In genomic region chr3:122679085-122679466, GRCh38 we compare ENCODE assay signal across 8 cellular contexts. TPM values are rescaled to one million over a fixed set of nuclear protein-coding genes. Genes with fewer than 3 reads are reported as not detected.
DNase-seq lines count a peak whose midpoint lies in the region; ATAC-seq and TF ChIP-seq lines count a peak whose summit lies in the region.

No MANE protein-coding gene starts in this region.

- TF ChIP-seq CTCF in SU-DHL-6 (IDR thresholded peaks at IDR 0.05; ENCODE audit: insufficient read depth, low read length, poor library complexity, severe bottlenecking) (peak; percentile 75), heart right ventricle (IDR thresholded peaks at IDR 0.05) (peak; percentile 60 to 88 (median 80)), progenitor cell of endocrine pancreas (IDR thresholded peaks at IDR 0.05; ENCODE audit: unreplicated experiment) (peak; percentile 83), upper lobe of right lung (IDR thresholded peaks at IDR 0.05) (peak; percentile 82)

- H4K20me1 ChIP-seq in SU-DHL-6 (ENCODE audit: low read depth, low read length): no peaks in the 10 kb centered on the region

- peak; percentile 73 for ATAC-seq in activated naive CD8-positive, alpha-beta T cell treated with anti-CD3 and anti-CD28 coated beads, Interleukin-2, amount 50 U/mL, for 24 hours
- ATAC-seq in heart right ventricle (peak; percentile 65 to 87 (median 78)), upper lobe of right lung (peak; percentile 78)

- H3K4me3 Mint-ChIP-seq in activated naive CD8-positive, alpha-beta T cell treated with anti-CD3 and anti-CD28 coated beads, Interleukin-2, amount 50 U/mL, for 24 hours: peak overlapping the region; percentile 97
- H3K4me3 Mint-ChIP-seq in progenitor cell of endocrine pancreas (ENCODE audit: low read depth): peak overlapping the region; percentile 89

- H3K27ac ChIP-seq in SU-DHL-6 (ENCODE audit: low read depth, low read length) (no peak overlapping the region), heart right ventricle (peak overlapping the region in 9 of 10 donors; percentile 83 to 98 (median 94)), upper lobe of right lung (peak overlapping the region; percentile 95)

- H3K27ac Mint-ChIP-seq in activated naive CD8-positive, alpha-beta T cell treated with anti-CD3 and anti-CD28 coated beads, Interleukin-2, amount 50 U/mL, for 24 hours: peak overlapping the region; percentile 94
- H3K27ac Mint-ChIP-seq in progenitor cell of endocrine pancreas: no peak overlapping the region

- peaks cover 4% of the 10 kb centered on the region for H3K9me3 Mint-ChIP-seq in activated naive CD8-positive, alpha-beta T cell treated with anti-CD3 and anti-CD28 coated beads, Interleukin-2, amount 50 U/mL, for 24 hours
- H3K9me3 Mint-ChIP-seq in progenitor cell of endocrine pancreas (ENCODE audit: low read depth): no peaks in the 10 kb centered on the region

- no peaks in the 10 kb centered on the region for H3K79me2 ChIP-seq in SU-DHL-6 (ENCODE audit: insufficient read depth, low read length)

- H3K4me1 ChIP-seq in heart right ventricle (peaks cover 0 to 50% (median 32%) of the 10 kb centered on the region in 9 donors), upper lobe of right lung (peaks cover 38% of the 10 kb centered on the region)

- H3K36me3 ChIP-seq in SU-DHL-6 (ENCODE audit: low read length): no peaks in the 10 kb centered on the region
- no peaks in the 10 kb centered on the region for H3K36me3 ChIP-seq in heart right ventricle
- no peaks in the 10 kb centered on the region for H3K36me3 ChIP-seq in upper lobe of right lung

- 1 to 2% methylated on average over 7 of the region's 7 CpGs for WGBS in heart right ventricle, 2 donors

- H3K4me2 ChIP-seq in SU-DHL-6 (ENCODE audit: low read depth, low read length, poor library complexity, severe bottlenecking): peak overlapping the region; percentile 11

- intact Hi-C loops in heart right ventricle (cut with DNase I) (loop anchor here in 9 of 10 donors (1.0 to 10.0 kb wide), 12 partner anchors 114 to 1132 kb away; partner anchors contain the start of genes DTX3L (in 1 of the 9), PARP9 (in 1 of the 9) and POLQ (in 1 of the 9)), upper lobe of right lung (cut with DNase I) (loop anchor here (5.0 kb wide), 1 partner anchor 117 kb away; the partner anchor contains the start of genes DTX3L and PARP9)

- H3K9me3 ChIP-seq in SU-DHL-6 (ENCODE audit: insufficient read depth, low read length) (no peaks in the 10 kb centered on the region), heart right ventricle (peaks cover 0 to 6% (median 0%) of the 10 kb centered on the region in 11 donors), upper lobe of right lung (no peaks in the 10 kb centered on the region)

- no peaks in the 10 kb centered on the region for H3K27me3 Mint-ChIP-seq in activated naive CD8-positive, alpha-beta T cell treated with anti-CD3 and anti-CD28 coated beads, Interleukin-2, amount 50 U/mL, for 24 hours
- peaks cover 7% of the 10 kb centered on the region for H3K27me3 Mint-ChIP-seq in progenitor cell of endocrine pancreas

- H2AFZ ChIP-seq in SU-DHL-6 (ENCODE audit: low read depth, low read length, severe bottlenecking): peak overlapping the region; percentile 57

- peaks cover 10% of the 10 kb centered on the region for H3K36me3 Mint-ChIP-seq in activated naive CD8-positive, alpha-beta T cell treated with anti-CD3 and anti-CD28 coated beads, Interleukin-2, amount 50 U/mL, for 24 hours (ENCODE audit: low read depth)
- no peaks in the 10 kb centered on the region for H3K36me3 Mint-ChIP-seq in progenitor cell of endocrine pancreas (ENCODE audit: insufficient read depth)

- no peaks in the 10 kb centered on the region for H3F3A ChIP-seq in SU-DHL-6 (ENCODE audit: insufficient read depth)

- H3K4me3 ChIP-seq in SU-DHL-6 (ENCODE audit: insufficient read depth, low read length, poor library complexity, severe bottlenecking) (no peak overlapping the region), heart right ventricle (peak overlapping the region in 9 of 10 donors; percentile 56 to 90 (median 83)), upper lobe of right lung (peak overlapping the region; percentile 65)

- H3K4me1 Mint-ChIP-seq in activated naive CD8-positive, alpha-beta T cell treated with anti-CD3 and anti-CD28 coated beads, Interleukin-2, amount 50 U/mL, for 24 hours: peaks cover 53% of the 10 kb centered on the region
- H3K4me1 Mint-ChIP-seq in progenitor cell of endocrine pancreas (ENCODE audit: low read depth): peaks cover 16% of the 10 kb centered on the region

- no peak overlapping the region for H3K9ac ChIP-seq in SU-DHL-6 (ENCODE audit: low read length)

- H3K27me3 ChIP-seq in SU-DHL-6 (ENCODE audit: low read length): no peaks in the 10 kb centered on the region
- no peaks in the 10 kb centered on the region for H3K27me3 ChIP-seq in heart right ventricle
- no peaks in the 10 kb centered on the region for H3K27me3 ChIP-seq in upper lobe of right lung

- H3K9me2 ChIP-seq in SU-DHL-6 (replicated peaks; ENCODE audit: insufficient read depth, low read length): no peaks in the 10 kb centered on the region

- peak; percentile 67 for DNase-seq in COR-L47 (lab: John Stamatoyannopoulos, UW)
- DNase-seq in H4 (ENCODE audit: low spot score): peak; percentile 80
- DNase-seq in NCI-H1105 (lab: John Stamatoyannopoulos, UW): peak; percentile 75
- DNase-seq in activated naive CD8-positive, alpha-beta T cell treated with anti-CD3 and anti-CD28 coated beads, Interleukin-2, amount 50 U/mL, for 24 hours: peak; percentile 84
- peak; percentile 72 to 88 for DNase-seq in heart right ventricle
- DNase-seq in progenitor cell of endocrine pancreas (ENCODE audit: low spot score, unreplicated experiment): peak; percentile 58
- DNase-seq in upper lobe of right lung: peak; percentile 83

RNA-seq across cellular contexts. Expression of gene PARP14, which starts 1.6 kb away (rescaled TPM):
- 42.7 and 60.5 TPM in 2 replicates for total RNA-seq in H4 (2014; rRNA removed; shearing (Covaris generic))
- total RNA-seq in heart right ventricle (10 to 100 TPM in 9 of 10 donors, 1 to 10 TPM in 1; 8.9 to 81.9 (median 13.2) TPM), progenitor cell of endocrine pancreas (20.0 and 21.4 TPM in 2 replicates), upper lobe of right lung (131 TPM)
- polyA plus RNA-seq in heart right ventricle: 10 to 100 TPM in 1 of 2 donors, 1 to 10 TPM in 1; 4.1 to 13.5 TPM
